17 cellular contexts compared by ENCODE assay signal in the genomic region with DNA sequence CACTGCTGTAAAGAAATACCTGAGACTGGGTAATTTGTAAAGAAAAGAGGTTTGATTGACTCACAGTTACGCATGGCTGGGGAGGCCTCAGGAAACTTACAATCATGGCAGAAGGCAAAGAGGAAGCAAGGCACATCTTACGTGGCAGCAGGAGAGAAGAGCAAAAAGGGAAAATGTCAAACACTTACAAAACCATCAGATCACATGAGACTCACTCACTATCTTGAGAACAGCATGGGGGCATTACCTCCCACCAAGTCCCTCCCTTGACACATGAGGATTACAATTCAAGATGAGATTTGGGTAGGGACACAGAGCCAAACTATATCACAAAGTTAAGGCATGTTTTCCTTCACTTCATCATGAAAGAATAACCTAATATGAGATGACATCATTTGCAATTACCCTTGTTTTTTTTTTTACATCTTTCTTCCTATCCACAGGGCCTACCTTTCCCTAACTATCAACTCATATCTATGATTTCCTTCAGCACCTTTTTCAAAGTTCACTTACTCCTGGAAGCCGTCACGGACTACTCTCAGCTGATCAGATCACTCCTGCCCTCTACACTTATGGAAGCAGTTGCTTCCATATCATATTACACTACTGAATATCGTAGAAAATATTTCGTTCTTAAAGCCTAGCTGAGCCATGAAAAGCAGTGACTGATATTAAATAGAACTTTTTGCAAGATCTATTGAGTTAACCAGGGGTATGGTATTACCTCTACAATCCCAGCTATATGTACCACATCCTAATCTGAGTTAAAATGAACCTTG. TPM values are rescaled to one million over a fixed set of nuclear protein-coding genes. Genes with fewer than 3 reads are reported as not detected.
DNase-seq lines count a peak whose midpoint lies in the region; ATAC-seq and TF ChIP-seq lines count a peak whose summit lies in the region.
"Had no signal": no experiment of that assay in that cellular context is flagged by ENCODE, and none has a peak within 500 bp of the region (broad histone marks: within the 10 kb centered on the region; RNA-seq: fewer than 3 reads in every experiment).

No MANE protein-coding gene starts in this region.

- H3K9ac ChIP-seq in endodermal cell (ENCODE audit: extremely low read depth, low read length, poor library complexity, severe bottlenecking) (no peak overlapping the region), smooth muscle cell (ENCODE audit: low read depth) (no peak overlapping the region)

- in situ Hi-C loops in KBM-7 (cut with MboI; ENCODE audit: low pct_unique_long_range_greater_than_20kb, low sequenced_read_pairs), result no loop called here

- H3K9me3 ChIP-seq in endodermal cell (ENCODE audit: control insufficient read depth, low read length) (peaks cover 9% of the 10 kb centered on the region), smooth muscle cell (replicated peaks; ENCODE audit: low read depth) (no peaks in the 10 kb centered on the region), ovary (no peaks in the 10 kb centered on the region)

- H3K9me3 Mint-ChIP-seq in activated naive CD4-positive, alpha-beta T cell treated with anti-CD3 and anti-CD28 coated beads, Interleukin-2, amount 50 U/mL, for 72 hours, result peaks cover 0 to 5% of the 10 kb centered on the region in 2 donors
- H3K9me3 Mint-ChIP-seq in endodermal cell, result peaks cover 4% of the 10 kb centered on the region
- H3K9me3 Mint-ChIP-seq: IgD-negative memory B cell had no signal

- H3K36me3 Mint-ChIP-seq in activated naive CD4-positive, alpha-beta T cell treated with anti-CD3 and anti-CD28 coated beads, Interleukin-2, amount 50 U/mL, for 72 hours, result peaks cover 0 to 34% of the 10 kb centered on the region in 2 donors
- no peaks in the 10 kb centered on the region for H3K36me3 Mint-ChIP-seq in endodermal cell (ENCODE audit: low read depth)
- H3K36me3 Mint-ChIP-seq: IgD-negative memory B cell had no signal

- TF ChIP-seq CTCF in endodermal cell (conservative IDR thresholded peaks at IDR 0.05) (no peak), smooth muscle cell (IDR thresholded peaks at IDR 0.05; ENCODE audit: borderline replicate concordance, insufficient read depth, poor library complexity, severe bottlenecking) (no peak), ovary (IDR thresholded peaks at IDR 0.05) (no peak)

- TF ChIP-seq POLR2A in ovary (IDR thresholded peaks at IDR 0.05), result no peak

- no peaks in the 10 kb centered on the region for H3K27me3 Mint-ChIP-seq in endodermal cell (ENCODE audit: insufficient read depth)
- H3K27me3 Mint-ChIP-seq: IgD-negative memory B cell had no signal

- peaks cover 2% of the 10 kb centered on the region for H3K4me1 Mint-ChIP-seq in endodermal cell
- H3K4me1 Mint-ChIP-seq: IgD-negative memory B cell had no signal

- intact Hi-C loops in ovary (cut with DNase I), result loop anchor here (5.0 to 10.0 kb wide), 6 partner anchors 240 to 1287 kb away; partner anchors contain the start of gene FGF7 (in 1 of the 4)

- no peaks in the 10 kb centered on the region for H3F3A ChIP-seq in smooth muscle cell (ENCODE audit: low read depth)

- no peak overlapping the region for H3K4me3 Mint-ChIP-seq in endodermal cell
- H3K4me3 Mint-ChIP-seq: IgD-negative memory B cell had no signal

- WGBS in endodermal cell (ENCODE audit: insufficient coverage in 1 of 2, insufficient read length in 1 of 2), 2 experiments, result 52 to 76% methylated on average over 3 to 6 of the region's 6 CpGs
- 75% methylated on average over 6 of the region's 6 CpGs for WGBS in smooth muscle cell (ENCODE audit: low lambda C conversion rate)
- WGBS in ovary, 3 donors, result 72 to 73% (median 72%) methylated on average over 6 of the region's 6 CpGs

- peak in 1 of 2 donors; percentile 59 for ATAC-seq in activated naive CD4-positive, alpha-beta T cell treated with anti-CD3 and anti-CD28 coated beads, Interleukin-2, amount 50 U/mL, for 72 hours

- H3K4me2 ChIP-seq in smooth muscle cell, result peak overlapping the region; percentile 66

- H2AFZ ChIP-seq in smooth muscle cell (ENCODE audit: low read depth), result peak overlapping the region; percentile 22

- TF ChIP-seq EP300 in ovary (IDR thresholded peaks at IDR 0.05), result no peak

- H3K4me3 ChIP-seq in endodermal cell (ENCODE audit: low read length) (peak overlapping the region; percentile 6), smooth muscle cell (no peak overlapping the region), ovary (no peak overlapping the region)

- H3K79me2 ChIP-seq in smooth muscle cell (ENCODE audit: low read depth), result no peaks in the 10 kb centered on the region

- H3K27ac ChIP-seq in endodermal cell (ENCODE audit: low read depth, low read length) (no peak overlapping the region), smooth muscle cell (ENCODE audit: low read depth) (peak overlapping the region; percentile 15), ovary (no peak overlapping the region)
- H3K27ac ChIP-seq: brain microvascular endothelial cell had no signal

- H3K36me3 ChIP-seq in endodermal cell (ENCODE audit: control insufficient read depth, insufficient read depth, low read length) (no peaks in the 10 kb centered on the region), smooth muscle cell (ENCODE audit: low read depth) (no peaks in the 10 kb centered on the region), ovary (no peaks in the 10 kb centered on the region)
- H3K36me3 ChIP-seq: brain microvascular endothelial cell had no signal

- no peaks in the 10 kb centered on the region for H4K20me1 ChIP-seq in smooth muscle cell (ENCODE audit: low read depth)

- no peaks in the 10 kb centered on the region for H3K27me3 ChIP-seq in endodermal cell (ENCODE audit: control insufficient read depth, insufficient read depth, low read length, poor library complexity, severe bottlenecking)
- H3K27me3 ChIP-seq in smooth muscle cell (ENCODE audit: low read depth), result no peaks in the 10 kb centered on the region
- no peaks in the 10 kb centered on the region for H3K27me3 ChIP-seq in ovary
- H3K27me3 ChIP-seq: brain microvascular endothelial cell had no signal

- H3K27ac Mint-ChIP-seq in activated naive CD4-positive, alpha-beta T cell treated with anti-CD3 and anti-CD28 coated beads, Interleukin-2, amount 50 U/mL, for 72 hours, result peak overlapping the region; percentile 39 to 76
- H3K27ac Mint-ChIP-seq in endodermal cell, result no peak overlapping the region

- DNase-seq in activated naive CD4-positive, alpha-beta T cell treated with anti-CD3 and anti-CD28 coated beads, Interleukin-2, amount 50 U/mL, for 72 hours (ENCODE audit: low spot score in 2 of 2), result no peak
- no peak for DNase-seq in activated naive CD4-positive, alpha-beta T cell treated with anti-CD3 and anti-CD28 coated beads, Interleukin-2, amount 50 U/mL, for 16 hours
- DNase-seq in KBM-7 (peak; percentile 51), endodermal cell (no peak), smooth muscle cell (lab: John Stamatoyannopoulos, UW; ENCODE audit: unreplicated experiment) (no peak), ovary (no peak), NOMO-1 treated with DMSO at 0.1 percent for 48 hours (lab: John Stamatoyannopoulos, UW; ENCODE audit: unreplicated experiment) (no peak)
- no peak for DNase-seq in stimulated activated CD8-positive, alpha-beta memory T cell treated with anti-CD3 and anti-CD28 coated beads, Interleukin-4, amount 100 ng/mL, for 48 hours
- DNase-seq: activated CD8-positive, alpha-beta memory T cell treated with anti-CD3 and anti-CD28 coated beads, Interleukin-2, amount 50 U/mL, for 48 hours; activated naive CD4-positive, alpha-beta T cell treated with Interleukin-2 at 50 U/mL for 16 hours; SIG-M5; stimulated activated CD4-positive, alpha-beta T cell treated with anti-CD3 and anti-CD28 coated beads, Interleukin-1b, Interleukin-23, amount 100 ng/mL, for 48 hours had no signal

- H3K4me1 ChIP-seq in endodermal cell (ENCODE audit: control insufficient read depth, insufficient read depth, low read length), result peaks cover 3% of the 10 kb centered on the region
- peaks cover 5% of the 10 kb centered on the region for H3K4me1 ChIP-seq in smooth muscle cell (ENCODE audit: low read depth)
- no peaks in the 10 kb centered on the region for H3K4me1 ChIP-seq in ovary (ENCODE audit: insufficient read depth)

RNA-seq across cellular contexts. Expression of gene ATP8B4, which starts 25.5 kb away (rescaled TPM):
- 10 to 100 TPM; 10.4 to 16.1 TPM for total RNA-seq in activated naive CD4-positive, alpha-beta T cell treated with anti-CD3 and anti-CD28 coated beads, Interleukin-2, amount 50 U/mL, for 72 hours
- total RNA-seq in endodermal cell, result under 1 TPM; 0.64 to 0.95 TPM
- polyA plus RNA-seq in endodermal cell (2013, experiment 1 of 2), result 0.14 TPM
- 0.04 TPM for polyA plus RNA-seq in endodermal cell (2013, experiment 2 of 2)
- total RNA-seq in smooth muscle cell, result 60.5 and 63.9 TPM in 2 replicates
- 21.7 and 25.5 TPM in 2 replicates for polyA plus RNA-seq in smooth muscle cell
- 10 to 100 TPM in 2 of 7 donors, 1 to 10 TPM in 5; 3.7 to 14.4 (median 6.4) TPM for total RNA-seq in ovary
- polyA plus RNA-seq in ovary, result 10 to 100 TPM in 1 of 2 donors, 1 to 10 TPM in 1; 8.7 to 11.3 TPM
- total RNA-seq: endothelial cell of umbilical vein, H7, PC-3 had no signal
- polyA plus RNA-seq: endothelial cell of umbilical vein, IgD-negative memory B cell had no signal

RNA-seq across cellular contexts. Expression of gene SLC27A2, which starts 37.5 kb away (rescaled TPM):
- total RNA-seq in activated naive CD4-positive, alpha-beta T cell treated with anti-CD3 and anti-CD28 coated beads, Interleukin-2, amount 50 U/mL, for 72 hours, result 10 to 100 TPM; 20.1 to 54.7 TPM
- 1 to 10 TPM; 4.0 to 6.8 TPM for total RNA-seq in endodermal cell
- polyA plus RNA-seq in endodermal cell (2013, experiment 1 of 2), result 1.4 TPM
- polyA plus RNA-seq in endodermal cell (2013, experiment 2 of 2), result 1.9 TPM
- 0.31 and 1.6 TPM in 2 replicates for total RNA-seq in smooth muscle cell
- polyA plus RNA-seq in smooth muscle cell, result 0.21 TPM in 1 of 2 replicates, not detected in the other
- 1 to 10 TPM in 1 of 7 donors, under 1 TPM in 4, not detected in 2; 0.20 to 4.7 (median 0.47) TPM for total RNA-seq in ovary
- under 1 TPM; 0.10 to 0.82 TPM for polyA plus RNA-seq in ovary
- total RNA-seq: endothelial cell of umbilical vein had no signal
- polyA plus RNA-seq: endothelial cell of umbilical vein had no signal
